Comparison of ENCODE assay signal across 1 cellular context in the genomic region with DNA sequence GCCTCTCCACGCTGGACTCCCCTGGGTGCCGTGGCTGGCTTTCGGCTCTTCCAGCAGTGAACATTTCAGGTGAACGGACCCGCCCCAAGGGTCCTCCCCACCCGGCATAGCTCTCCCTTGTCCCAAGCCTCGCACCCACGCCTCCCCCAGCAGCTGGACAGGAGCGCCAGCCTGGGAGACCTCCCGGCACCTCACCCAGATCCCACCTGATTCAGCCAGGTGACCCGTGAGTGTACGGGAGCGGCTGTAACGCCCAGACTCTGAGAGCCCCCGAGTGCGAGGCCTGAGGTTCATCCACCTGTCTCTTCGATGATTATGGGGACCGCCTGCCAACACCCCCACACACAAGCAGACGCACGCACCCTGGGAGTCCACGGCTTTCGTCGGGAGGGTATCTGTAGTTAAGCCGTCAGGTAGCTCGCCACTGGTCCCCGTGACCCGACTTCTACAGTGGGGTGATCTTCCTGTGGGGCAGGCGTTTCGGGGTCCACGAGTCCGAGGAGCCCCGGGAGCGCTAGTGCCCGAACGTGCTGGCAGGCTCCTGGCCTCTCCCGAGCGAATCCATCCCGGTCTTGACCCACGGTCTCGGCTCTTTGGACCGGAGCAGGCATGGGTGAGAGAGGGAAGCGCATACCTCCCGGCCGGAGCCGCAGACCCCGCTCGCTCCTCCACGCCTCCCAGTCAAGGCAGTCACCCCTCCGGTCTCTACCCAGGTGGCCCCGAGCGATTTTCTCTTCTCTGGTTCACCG.
TF ChIP-seq lines count a peak whose summit lies in the region.

No MANE protein-coding gene starts in this region.

TF ChIP-seq in HCT116, 20 proteins besides CTCF, POLR2A, EP300 and RAD21:
- TF ChIP-seq YY1 (IDR thresholded peaks at IDR 0.05; ENCODE audit: extremely low read depth, insufficient replicate concordance, low read depth, low read length): no peak
- no peak for TF ChIP-seq MAX (IDR thresholded peaks at IDR 0.05)
- TF ChIP-seq EZH2phosphoT487 (IDR thresholded peaks at IDR 0.05; ENCODE audit: borderline replicate concordance): no peak
- no peak for TF ChIP-seq ATF3 (IDR thresholded peaks at IDR 0.05)
